In genomic region chr5:150527038-150527437, GRCh38 we compare ENCODE assay signal across 28 cellular contexts. TPM values are rescaled to one million over a fixed set of nuclear protein-coding genes. Genes with fewer than 3 reads are reported as not detected.
DNase-seq lines count a peak whose midpoint lies in the region; ATAC-seq and TF ChIP-seq lines count a peak whose summit lies in the region.
"Had no signal": no experiment of that assay in that cellular context is flagged by ENCODE, and none has a peak within 500 bp of the region (broad histone marks: within the 10 kb centered on the region; RNA-seq: fewer than 3 reads in every experiment).

No MANE protein-coding gene starts in this region.

- CTCF ChIA-PET in RWPE1 (lab: Yijun Ruan, JAX) (interaction anchor here (0.6 kb wide), 1 partner anchor 9 kb away, joined by 3 read pairs; no protein-coding TSS in a partner anchor), WTC11 (lab: Charles Lee) (interaction anchor here (1.0 to 4.1 kb wide), 2 partner anchors 33 to 67 kb away, joined by 3 to 53 read pairs; no protein-coding TSS in a partner anchor)
- CTCF ChIA-PET in activated naive CD4-positive, alpha-beta T cell treated with anti-CD3 and anti-CD28 coated beads, Interleukin-2, amount 10 ng/mL, durations not matched to agents 7 days and 5 days (lab: Charles Lee): no interaction called here

- H3K27me3 Mint-ChIP-seq in endothelial cell (ENCODE audit: unreplicated experiment) (peaks cover 4% of the 10 kb centered on the region), WTC11 (ENCODE audit: low read depth) (no peaks in the 10 kb centered on the region)
- peaks cover 4% of the 10 kb centered on the region for H3K27me3 Mint-ChIP-seq in activated naive CD4-positive, alpha-beta T cell treated with anti-CD3 and anti-CD28 coated beads, Interleukin-2, amount 10 ng/mL, durations not matched to agents 7 days and 5 days
- H3K27me3 Mint-ChIP-seq: activated CD4-positive, alpha-beta memory T cell treated with anti-CD3 and anti-CD28 coated beads, Interleukin-2, amount 10 ng/mL, durations not matched to agents 7 days and 5 days; activated naive CD8-positive, alpha-beta T cell; CD8-positive, alpha-beta memory T cell; dendritic cell treated with granulocyte-macrophage colony-stimulating factor and Interleukin-4, amounts not matched to agents 40 ng/mL and 50 ng/mL, for 4 days; type B pancreatic cell had no signal

- H3K4me3 ChIP-seq in Jurkat, Clone E6-1 (ENCODE audit: low read length): no peak overlapping the region
- no peak overlapping the region for H3K4me3 ChIP-seq in psoas muscle
- H3K4me3 ChIP-seq: ascending aorta, esophagus squamous epithelium, MG63, neural progenitor cell had no signal

- peaks cover 30% of the 10 kb centered on the region for H3K36me3 Mint-ChIP-seq in endothelial cell (ENCODE audit: low read depth, unreplicated experiment)
- peaks cover 8% of the 10 kb centered on the region for H3K36me3 Mint-ChIP-seq in WTC11
- no peaks in the 10 kb centered on the region for H3K36me3 Mint-ChIP-seq in activated naive CD4-positive, alpha-beta T cell treated with anti-CD3 and anti-CD28 coated beads, Interleukin-2, amount 10 ng/mL, durations not matched to agents 7 days and 5 days
- H3K36me3 Mint-ChIP-seq: activated naive CD8-positive, alpha-beta T cell; CD8-positive, alpha-beta memory T cell had no signal

- peaks cover 76% of the 10 kb centered on the region for H3K4me1 ChIP-seq in psoas muscle
- H3K4me1 ChIP-seq: foreskin keratinocyte had no signal

- H3K9me3 ChIP-seq in psoas muscle: no peaks in the 10 kb centered on the region
- H3K9me3 ChIP-seq: ascending aorta, esophagus squamous epithelium, MG63 had no signal

- H3K4me3 Mint-ChIP-seq in endothelial cell (ENCODE audit: unreplicated experiment) (peak overlapping the region; percentile 10), WTC11 (no peak overlapping the region)
- H3K4me3 Mint-ChIP-seq in activated naive CD4-positive, alpha-beta T cell treated with anti-CD3 and anti-CD28 coated beads, Interleukin-2, amount 10 ng/mL, durations not matched to agents 7 days and 5 days: no peak overlapping the region
- H3K4me3 Mint-ChIP-seq: activated CD4-positive, alpha-beta memory T cell treated with anti-CD3 and anti-CD28 coated beads, Interleukin-2, amount 10 ng/mL, durations not matched to agents 7 days and 5 days; activated naive CD8-positive, alpha-beta T cell; dendritic cell treated with granulocyte-macrophage colony-stimulating factor and Interleukin-4, amounts not matched to agents 40 ng/mL and 50 ng/mL, for 4 days; neural progenitor cell; T-helper 2 cell treated with Interferon-gamma antibody and Interleukin-4, amounts not matched to agents 5 μg/mL and 100 μg/mL, for 36 hours; type B pancreatic cell had no signal

- no peaks in the 10 kb centered on the region for H3K27me3 ChIP-seq in psoas muscle (ENCODE audit: insufficient read depth in 3 of 3, low read length in 2 of 3)
- H3K27me3 ChIP-seq: ascending aorta, esophagus squamous epithelium, foreskin keratinocyte, MG63, neural progenitor cell had no signal

- H3K27ac ChIP-seq in RWPE1: peak overlapping the region; percentile 59
- peak overlapping the region; percentile 81 for H3K27ac ChIP-seq in psoas muscle
- H3K27ac ChIP-seq: foreskin keratinocyte, neural progenitor cell had no signal

- 81 to 89% (median 85%) methylated on average over 8 of the region's 8 CpGs for WGBS in psoas muscle, 3 donors

- H3K9me3 Mint-ChIP-seq in endothelial cell (ENCODE audit: unreplicated experiment): no peaks in the 10 kb centered on the region
- H3K9me3 Mint-ChIP-seq in WTC11: no peaks in the 10 kb centered on the region
- no peaks in the 10 kb centered on the region for H3K9me3 Mint-ChIP-seq in activated naive CD4-positive, alpha-beta T cell treated with anti-CD3 and anti-CD28 coated beads, Interleukin-2, amount 10 ng/mL, durations not matched to agents 7 days and 5 days
- H3K9me3 Mint-ChIP-seq: activated CD4-positive, alpha-beta memory T cell treated with anti-CD3 and anti-CD28 coated beads, Interleukin-2, amount 10 ng/mL, durations not matched to agents 7 days and 5 days; CD8-positive, alpha-beta memory T cell; dendritic cell treated with granulocyte-macrophage colony-stimulating factor and Interleukin-4, amounts not matched to agents 40 ng/mL and 50 ng/mL, for 4 days; neural progenitor cell; T-helper 2 cell treated with Interferon-gamma antibody and Interleukin-4, amounts not matched to agents 5 μg/mL and 100 μg/mL, for 36 hours; type B pancreatic cell had no signal

- TF ChIP-seq CTCF in RWPE1 (conservative IDR thresholded peaks at IDR 0.05; ENCODE audit: low read depth) (no peak), endothelial cell (IDR thresholded peaks at IDR 0.05; ENCODE audit: unreplicated experiment) (no peak), psoas muscle (IDR thresholded peaks at IDR 0.05) (no peak), WTC11 (IDR thresholded peaks at IDR 0.05) (no peak)

- DNase-seq in Jurkat, Clone E6-1 (ENCODE audit: low read depth, low spot score): peak; percentile 9
- DNase-seq in RWPE1 (ENCODE audit: low spot score) (no peak), endothelial cell (ENCODE audit: low spot score) (no peak), psoas muscle (no peak), WTC11 (ENCODE audit: low spot score) (no peak), NCI-H524 (lab: John Stamatoyannopoulos, UW) (no peak)
- no peak for DNase-seq in activated naive CD4-positive, alpha-beta T cell treated with anti-CD3 and anti-CD28 coated beads, Interleukin-2, amount 10 ng/mL, durations not matched to agents 7 days and 5 days
- DNase-seq: activated CD4-positive, alpha-beta memory T cell treated with anti-CD3 and anti-CD28 coated beads, Interleukin-2, amount 10 ng/mL, durations not matched to agents 7 days and 5 days; activated T-cell treated with anti-CD3 and anti-CD28 coated beads for 4 hours; CD8-positive, alpha-beta memory T cell; EL; esophagus squamous epithelium; foreskin keratinocyte; KG1; mesenchymal stem cell; MG63; NCI-H1105; NCI-H1930; NCI-H526; SIG-M5; stimulated activated CD4-positive, alpha-beta T cell treated with anti-CD3 and anti-CD28 coated beads, Interleukin-2, amount 100 ng/mL, for 24 hours had no signal

- H3K27ac Mint-ChIP-seq in endothelial cell (ENCODE audit: unreplicated experiment) (no peak overlapping the region), WTC11 (no peak overlapping the region)
- no peak overlapping the region for H3K27ac Mint-ChIP-seq in activated naive CD4-positive, alpha-beta T cell treated with anti-CD3 and anti-CD28 coated beads, Interleukin-2, amount 10 ng/mL, durations not matched to agents 7 days and 5 days
- H3K27ac Mint-ChIP-seq: activated CD4-positive, alpha-beta memory T cell treated with anti-CD3 and anti-CD28 coated beads, Interleukin-2, amount 10 ng/mL, durations not matched to agents 7 days and 5 days; activated naive CD8-positive, alpha-beta T cell; dendritic cell treated with granulocyte-macrophage colony-stimulating factor and Interleukin-4, amounts not matched to agents 40 ng/mL and 50 ng/mL, for 4 days; neural progenitor cell; T-helper 2 cell treated with Interferon-gamma antibody and Interleukin-4, amounts not matched to agents 5 μg/mL and 100 μg/mL, for 36 hours had no signal

- intact Hi-C loops in psoas muscle (cut with DNase I): loop anchor here in 1 of 2 donors (5.0 kb wide), 1 partner anchor 70 kb away; no protein-coding TSS in a partner anchor

- peaks cover 0 to 33% of the 10 kb centered on the region in 2 donors for H3K36me3 ChIP-seq in psoas muscle (ENCODE audit: insufficient read depth in 1 of 2, low read depth in 1 of 2)
- H3K36me3 ChIP-seq: neural progenitor cell had no signal

- POLR2A ChIA-PET in RWPE1 (lab: Yijun Ruan, JAX; ENCODE audit: low non-redundant PET): no interaction called here
- POLR2A ChIA-PET in WTC11 (lab: Charles Lee): no interaction called here

- H3K4me1 Mint-ChIP-seq in endothelial cell (ENCODE audit: unreplicated experiment) (peaks cover 16% of the 10 kb centered on the region), WTC11 (peaks cover 51% of the 10 kb centered on the region)
- H3K4me1 Mint-ChIP-seq in activated naive CD4-positive, alpha-beta T cell treated with anti-CD3 and anti-CD28 coated beads, Interleukin-2, amount 10 ng/mL, durations not matched to agents 7 days and 5 days: no peaks in the 10 kb centered on the region
- H3K4me1 Mint-ChIP-seq: activated CD4-positive, alpha-beta memory T cell treated with anti-CD3 and anti-CD28 coated beads, Interleukin-2, amount 10 ng/mL, durations not matched to agents 7 days and 5 days had no signal

- ATAC-seq in psoas muscle: no peak
- ATAC-seq in WTC11: no peak
- ATAC-seq: foreskin keratinocyte, Panc1 had no signal

TF ChIP-seq in WTC11, 78 proteins besides CTCF, POLR2A, EP300 and RAD21 (continues in another document):
- TF ChIP-seq ZNF425 (CRISPR knock-in tag; conservative IDR thresholded peaks at IDR 0.05) (no peak), MYBL2 (CRISPR knock-in tag; IDR thresholded peaks at IDR 0.05) (no peak), NR3C1 (CRISPR knock-in tag; conservative IDR thresholded peaks at IDR 0.05; ENCODE audit: low read depth) (no peak)

RNA-seq across cellular contexts. Expression of gene NDST1, which starts 19.1 kb away (rescaled TPM):
- 13.5 TPM for polyA plus RNA-seq in Jurkat, Clone E6-1 (2012; ENCODE audit: insufficient read depth, insufficient read length)
- 178 TPM for total RNA-seq in endothelial cell (ENCODE audit: unreplicated experiment)
- total RNA-seq in psoas muscle: 10 to 100 TPM; 30.1 to 40.2 (median 36.6) TPM
- polyA plus RNA-seq in psoas muscle: 10 to 100 TPM; 11.0 to 22.5 (median 13.2) TPM
- 58.1 to 69.9 TPM (median 61.5 TPM) in 3 replicates for total RNA-seq in WTC11 (2021)
